In genomic region chr7:1473864-1474512, GRCh38 we compare ENCODE assay signal across 8 cellular contexts. TPM values are rescaled to one million over a fixed set of nuclear protein-coding genes. Genes with fewer than 3 reads are reported as not detected.
A peak's percentile ranks its signal among the peaks of the same experiment; 100 is the strongest.
DNase-seq lines count a peak whose midpoint lies in the region; ATAC-seq and TF ChIP-seq lines count a peak whose summit lies in the region.

No MANE protein-coding gene starts in this region.

- H3K4me3 Mint-ChIP-seq in T-helper 17 cell = no peak overlapping the region

- ATAC-seq in GM19351 (IDR thresholded peaks at IDR 0.05; ENCODE audit: unreplicated experiment) (peak; percentile 61), T-helper 17 cell (peak; percentile 91), aorta (ENCODE audit: low FRiP score) (peak; percentile 81)

- no peaks in the 10 kb centered on the region for H3K27me3 Mint-ChIP-seq in T-helper 17 cell

- no peaks in the 10 kb centered on the region for H3K9me3 ChIP-seq in T-helper 17 cell (ENCODE audit: control insufficient read depth, low read length, poor library complexity, severe bottlenecking)
- no peaks in the 10 kb centered on the region for H3K9me3 ChIP-seq in adipocyte (ENCODE audit: control insufficient read depth, low read length)
- no peaks in the 10 kb centered on the region for H3K9me3 ChIP-seq in aorta (ENCODE audit: control insufficient read depth, low read length)

- peaks cover 33% of the 10 kb centered on the region for H3K36me3 ChIP-seq in adipocyte (ENCODE audit: control insufficient read depth, insufficient read depth, low read length, severe bottlenecking)
- peaks cover 0 to 2% of the 10 kb centered on the region in 2 donors for H3K36me3 ChIP-seq in aorta (ENCODE audit: control insufficient read depth in 1 of 2, insufficient read depth in 2 of 2, low read length in 1 of 2)

- 33 to 38% methylated on average over 34 to 37 of the region's 37 CpGs for WGBS in aorta, 2 donors

- no peak overlapping the region for H3K9ac ChIP-seq in adipocyte (ENCODE audit: low read length)

- no peaks in the 10 kb centered on the region for H3K27me3 ChIP-seq in adipocyte (replicated peaks; ENCODE audit: control insufficient read depth, insufficient read depth, low read length)
- no peaks in the 10 kb centered on the region for H3K27me3 ChIP-seq in aorta (ENCODE audit: control insufficient read depth in 1 of 2, insufficient read depth in 2 of 2, low read length in 1 of 2)

- H3K4me3 ChIP-seq in AG04449 (ENCODE audit: low read depth, low read length) (no peak overlapping the region), adipocyte (ENCODE audit: low read length) (no peak overlapping the region), aorta (ENCODE audit: low read length in 2 of 2) (no peak overlapping the region)

- peak; percentile 97 for TF ChIP-seq CTCF in AG04449 (IDR thresholded peaks at IDR 0.05; ENCODE audit: insufficient read depth, low read length, missing control alignments)

- no peak overlapping the region for H3K27ac ChIP-seq in aorta (ENCODE audit: low read depth in 1 of 2, low read length in 2 of 2)

- H3K27ac Mint-ChIP-seq in T-helper 17 cell = no peak overlapping the region

- no peak for DNase-seq in AG04449 (ENCODE audit: low read depth, low spot score)
- peak; percentile 20 to 67 for DNase-seq in NCI-H187 (lab: John Stamatoyannopoulos, UW)
- DNase-seq in T-helper 17 cell = peak; percentile 80 to 84 (median 83)
- peak; percentile 91 for DNase-seq in adipocyte (ENCODE audit: low read depth)
- DNase-seq in cardiac septum (ENCODE audit: low spot score) = peak; percentile 93
- DNase-seq in pulmonary artery endothelial cell (ENCODE audit: low read depth, low spot score) = peak; percentile 36
- DNase-seq in aorta = peak; percentile 92 to 97

- no peaks in the 10 kb centered on the region for H3K4me1 ChIP-seq in adipocyte (ENCODE audit: control insufficient read depth, insufficient read depth, low read length)
- no peaks in the 10 kb centered on the region for H3K4me1 ChIP-seq in aorta (ENCODE audit: control insufficient read depth in 1 of 2, insufficient read depth in 2 of 2, low read length in 2 of 2)

- peaks cover 7% of the 10 kb centered on the region for H3K4me1 Mint-ChIP-seq in T-helper 17 cell

- POLR2A ChIA-PET in AG04449 (lab: Yijun Ruan, JAX) = interaction anchor here (1.4 kb wide), 1 partner anchor 15 kb away, joined by 4 read pairs; no protein-coding TSS in a partner anchor

- CTCF ChIA-PET in AG04449 (lab: Yijun Ruan, JAX) = interaction anchor here (0.7 to 5.5 kb wide), 24 partner anchors 8 to 298 kb away, joined by 3 to 69 read pairs (median 8); no protein-coding TSS in a partner anchor

- H3K36me3 Mint-ChIP-seq in T-helper 17 cell (ENCODE audit: low read depth) = no peaks in the 10 kb centered on the region

- intact Hi-C loops in cardiac septum (cut with DNase I) = loop anchor here (2.0 to 10.0 kb wide), 3 partner anchors 42 to 279 kb away; no protein-coding TSS in a partner anchor
- intact Hi-C loops in aorta (cut with DNase I) = loop anchor here (2.0 to 5.0 kb wide), 4 partner anchors 41 to 282 kb away; no protein-coding TSS in a partner anchor

RNA-seq across cellular contexts. Expression of gene MICALL2, which starts 14.7 kb away (rescaled TPM):
- total RNA-seq in T-helper 17 cell (1 to 10 TPM; 3.2 to 3.4 TPM), cardiac septum (19.7 TPM), pulmonary artery endothelial cell (11.0 and 12.9 TPM in 2 replicates), aorta (10 to 100 TPM; 41.7 to 70.3 TPM)
- polyA plus RNA-seq in aorta = 100 to 1,000 TPM in 1 of 2 donors, 10 to 100 TPM in 1; 57.7 to 346 TPM

RNA-seq across cellular contexts. Expression of gene INTS1, which starts 30.2 kb away (rescaled TPM):
- total RNA-seq in T-helper 17 cell (10 to 100 TPM; 88.2 to 89.4 TPM), cardiac septum (54.7 TPM), pulmonary artery endothelial cell (38.6 and 39.2 TPM in 2 replicates), aorta (10 to 100 TPM; 56.4 to 77.9 TPM)
- polyA plus RNA-seq in aorta = 100 to 1,000 TPM in 1 of 2 donors, 10 to 100 TPM in 1; 17.2 to 109 TPM

RNA-seq across cellular contexts. Expression of gene MAFK, which starts 56.5 kb away (rescaled TPM):
- total RNA-seq in T-helper 17 cell (10 to 100 TPM; 55.8 to 56.4 TPM), cardiac septum (192 TPM), pulmonary artery endothelial cell (20.3 and 21.9 TPM in 2 replicates), aorta (100 to 1,000 TPM in 1 of 2 donors, 10 to 100 TPM in 1; 86.3 to 131 TPM)
- 100 to 1,000 TPM in 1 of 2 donors, 10 to 100 TPM in 1; 85.4 to 106 TPM for polyA plus RNA-seq in aorta
